29 cellular contexts compared by ENCODE assay signal in genomic region chr17:1948517-1948825, GRCh38.
"Had no signal": no experiment of that assay in that cellular context is flagged by ENCODE, and none has a peak within 500 bp of the region (broad histone marks: within the 10 kb centered on the region; RNA-seq: fewer than 3 reads in every experiment).

No MANE protein-coding gene starts in this region.

- H3K4me3 Mint-ChIP-seq: memory B cell; naive B cell; natural killer cell treated with Interleukin-12 subunit alpha and Interleukin-12 subunit beta and Interleukin-15 and Interleukin-18, amount 100 ng/mL, for 72 hours; stimulated activated naive CD8-positive, alpha-beta T cell treated with anti-CD3 and anti-CD28 coated beads, Interleukin-15, amount 100 ng/mL, for 72 hours had no signal

- H3K36me3 ChIP-seq: esophagus squamous epithelium, heart right ventricle, pancreas, suprapubic skin, transverse colon, upper lobe of right lung, uterus had no signal

- H3K4me2 ChIP-seq: smooth muscle cell had no signal

- H3K4me3 ChIP-seq: coronary artery, esophagus squamous epithelium, heart right ventricle, lung, pancreas, smooth muscle cell, suprapubic skin, transverse colon, upper lobe of right lung, uterus had no signal

- H3K27ac Mint-ChIP-seq: memory B cell; naive B cell; natural killer cell treated with Interleukin-12 subunit alpha and Interleukin-12 subunit beta and Interleukin-15 and Interleukin-18, amount 100 ng/mL, for 72 hours; stimulated activated naive CD8-positive, alpha-beta T cell treated with anti-CD3 and anti-CD28 coated beads, Interleukin-15, amount 100 ng/mL, for 72 hours had no signal

- H3K27me3 ChIP-seq: esophagus squamous epithelium, heart right ventricle, pancreas, suprapubic skin, transverse colon, upper lobe of right lung, uterus had no signal

- H3K4me1 ChIP-seq: esophagus squamous epithelium, pancreas, suprapubic skin, transverse colon, upper lobe of right lung, uterus had no signal

- H3K9me3 ChIP-seq: esophagus squamous epithelium, heart right ventricle, pancreas, suprapubic skin, transverse colon, upper lobe of right lung, uterus had no signal

- H3K36me3 Mint-ChIP-seq: memory B cell; naive B cell; natural killer cell treated with Interleukin-12 subunit alpha and Interleukin-12 subunit beta and Interleukin-15 and Interleukin-18, amount 100 ng/mL, for 72 hours had no signal

- H3K4me1 Mint-ChIP-seq: stimulated activated naive CD8-positive, alpha-beta T cell treated with anti-CD3 and anti-CD28 coated beads, Interleukin-15, amount 100 ng/mL, for 72 hours had no signal

- H3K27ac ChIP-seq: coronary artery, esophagus squamous epithelium, pancreas, suprapubic skin, transverse colon, upper lobe of right lung, uterus had no signal

- H3K9me3 Mint-ChIP-seq: natural killer cell treated with Interleukin-12 subunit alpha and Interleukin-12 subunit beta and Interleukin-15 and Interleukin-18, amount 100 ng/mL, for 72 hours; stimulated activated naive CD8-positive, alpha-beta T cell treated with anti-CD3 and anti-CD28 coated beads, Interleukin-15, amount 100 ng/mL, for 72 hours had no signal

- H3K27me3 Mint-ChIP-seq: stimulated activated naive CD8-positive, alpha-beta T cell treated with anti-CD3 and anti-CD28 coated beads, Interleukin-15, amount 100 ng/mL, for 72 hours had no signal

- DNase-seq: dermis blood vessel endothelial cell; effector memory CD4-positive, alpha-beta T cell; erythroblast; esophagus squamous epithelium; foreskin melanocyte; glutamatergic neuron; heart right ventricle; hippocampal formation; left colon; naive B cell; occipital lobe; pancreas; retina; stimulated activated CD4-positive, alpha-beta T cell treated with anti-CD3 and anti-CD28 coated beads, Interleukin-12 subunit alpha, Interleukin-12 subunit beta, amount 100 ng/mL, for 4 hours; stimulated activated CD4-positive, alpha-beta T cell treated with anti-CD3 and anti-CD28 coated beads, Interleukin-1b, Interleukin-23, amount 100 ng/mL, for 48 hours; stimulated activated CD4-positive, alpha-beta T cell treated with anti-CD3 and anti-CD28 coated beads, Interleukin-4, amount 100 ng/mL, for 1 hour; stimulated activated CD8-positive, alpha-beta memory T cell treated with anti-CD3 and anti-CD28 coated beads, Interleukin-4, amount 100 ng/mL, for 48 hours; stimulated activated naive CD4-positive, alpha-beta T cell; stimulated activated naive CD8-positive, alpha-beta T cell treated with anti-CD3 and anti-CD28 coated beads, Interleukin-15, amount 100 ng/mL, for 72 hours; transverse colon; upper lobe of right lung; uterus had no signal

- ATAC-seq: left colon; natural killer cell treated with Interleukin-12 subunit alpha and Interleukin-12 subunit beta and Interleukin-15 and Interleukin-18, amount 100 ng/mL, for 72 hours; pancreas; sciatic nerve; stimulated activated naive CD8-positive, alpha-beta T cell treated with anti-CD3 and anti-CD28 coated beads, Interleukin-15, amount 100 ng/mL, for 72 hours had no signal
